In genomic region chr11:65130631-65131416, GRCh38 we compare ENCODE assay signal across 15 cellular contexts. TPM values are rescaled to one million over a fixed set of nuclear protein-coding genes. Genes with fewer than 3 reads are reported as not detected.
DNase-seq lines count a peak whose midpoint lies in the region; ATAC-seq and TF ChIP-seq lines count a peak whose summit lies in the region.
"Had no signal": no experiment of that assay in that cellular context is flagged by ENCODE, and none has a peak within 500 bp of the region (broad histone marks: within the 10 kb centered on the region; RNA-seq: fewer than 3 reads in every experiment).

No MANE protein-coding gene starts in this region.

- no peaks in the 10 kb centered on the region for H3K27me3 ChIP-seq in smooth muscle cell (ENCODE audit: low read depth)
- H3K27me3 ChIP-seq: hepatocyte, sigmoid colon had no signal

- H3F3A ChIP-seq in smooth muscle cell (ENCODE audit: low read depth), result peaks cover 20% of the 10 kb centered on the region

- no peak overlapping the region for H3K9ac ChIP-seq in smooth muscle cell (ENCODE audit: low read depth)

- peak overlapping the region; percentile 54 for H3K4me3 Mint-ChIP-seq in natural killer cell treated with Interleukin-12 subunit alpha and Interleukin-12 subunit beta and Interleukin-15 and Interleukin-18, amount 100 ng/mL, for 72 hours
- H3K4me3 Mint-ChIP-seq in natural killer cell (no peak overlapping the region), naive B cell (peak overlapping the region; percentile 91 to 100 (median 99))
- no peak overlapping the region for H3K4me3 Mint-ChIP-seq in activated T-cell treated with anti-CD3 and anti-CD28 coated beads, Interleukin-2, amount 50 U/mL, for 72 hours

- H3K4me1 Mint-ChIP-seq in natural killer cell treated with Interleukin-12 subunit alpha and Interleukin-12 subunit beta and Interleukin-15 and Interleukin-18, amount 100 ng/mL, for 72 hours (ENCODE audit: low read depth in 2 of 2), result peaks cover 17 to 34% of the 10 kb centered on the region in 2 donors
- H3K4me1 Mint-ChIP-seq in natural killer cell (peaks cover 23 to 43% of the 10 kb centered on the region in 2 donors), naive B cell (peaks cover 45 to 71% (median 55%) of the 10 kb centered on the region in 3 donors)
- H3K4me1 Mint-ChIP-seq in activated T-cell treated with anti-CD3 and anti-CD28 coated beads, Interleukin-2, amount 50 U/mL, for 72 hours (ENCODE audit: low read depth), result peaks cover 24% of the 10 kb centered on the region

- no peak overlapping the region for H3K4me2 ChIP-seq in smooth muscle cell
- H3K4me2 ChIP-seq: hepatocyte had no signal

- H4K20me1 ChIP-seq in smooth muscle cell (ENCODE audit: low read depth), result peaks cover 30% of the 10 kb centered on the region

- no peak for DNase-seq in natural killer cell treated with Interleukin-12 subunit alpha and Interleukin-12 subunit beta and Interleukin-15 and Interleukin-18, amount 100 ng/mL, for 72 hours (ENCODE audit: low spot score)
- DNase-seq in natural killer cell (no peak), naive B cell (no peak), AG20443 (ENCODE audit: low spot score) (no peak), smooth muscle cell (lab: John Stamatoyannopoulos, UW; ENCODE audit: unreplicated experiment) (no peak), midbrain (lab: John Stamatoyannopoulos, UW) (no peak)
- DNase-seq in activated T-cell treated with anti-CD3 and anti-CD28 coated beads, Interleukin-2, amount 50 U/mL, for 72 hours, result no peak
- DNase-seq: activated CD4-positive, alpha-beta T cell treated with anti-CD3 and anti-CD28 coated beads for 48 hours; central memory CD4-positive, alpha-beta T cell; MV-4-11; NCI-H2029 treated with DMSO at 0.1 percent for 48 hours; NCI-H524 had no signal

- H2AFZ ChIP-seq in smooth muscle cell (ENCODE audit: low read depth), result no peak overlapping the region
- H2AFZ ChIP-seq: hepatocyte had no signal

- peaks cover 18% of the 10 kb centered on the region for H3K79me2 ChIP-seq in smooth muscle cell (ENCODE audit: low read depth)

- no peak overlapping the region for H3K4me3 ChIP-seq in smooth muscle cell
- H3K4me3 ChIP-seq: hepatocyte, sigmoid colon had no signal

- H3K36me3 Mint-ChIP-seq in natural killer cell treated with Interleukin-12 subunit alpha and Interleukin-12 subunit beta and Interleukin-15 and Interleukin-18, amount 100 ng/mL, for 72 hours, result no peaks in the 10 kb centered on the region
- H3K36me3 Mint-ChIP-seq in natural killer cell, result no peaks in the 10 kb centered on the region
- H3K36me3 Mint-ChIP-seq in activated T-cell treated with anti-CD3 and anti-CD28 coated beads, Interleukin-2, amount 50 U/mL, for 72 hours (ENCODE audit: insufficient read depth in 2 of 2), result peaks cover 2 to 10% of the 10 kb centered on the region in 2 donors
- peaks cover 6 to 27% of the 10 kb centered on the region in 2 donors for H3K36me3 Mint-ChIP-seq in naive B cell

- H3K27me3 Mint-ChIP-seq in natural killer cell treated with Interleukin-12 subunit alpha and Interleukin-12 subunit beta and Interleukin-15 and Interleukin-18, amount 100 ng/mL, for 72 hours, result no peaks in the 10 kb centered on the region
- no peaks in the 10 kb centered on the region for H3K27me3 Mint-ChIP-seq in natural killer cell (ENCODE audit: low read depth in 2 of 2)
- H3K27me3 Mint-ChIP-seq in activated T-cell treated with anti-CD3 and anti-CD28 coated beads, Interleukin-2, amount 50 U/mL, for 72 hours (ENCODE audit: low read depth), result no peaks in the 10 kb centered on the region
- H3K27me3 Mint-ChIP-seq in naive B cell, result no peaks in the 10 kb centered on the region

- TF ChIP-seq CTCF in natural killer cell (IDR thresholded peaks at IDR 0.05) (no peak), smooth muscle cell (IDR thresholded peaks at IDR 0.05; ENCODE audit: borderline replicate concordance, insufficient read depth, poor library complexity, severe bottlenecking) (no peak)

- no peak for ATAC-seq in natural killer cell treated with Interleukin-12 subunit alpha and Interleukin-12 subunit beta and Interleukin-15 and Interleukin-18, amount 100 ng/mL, for 72 hours
- no peak for ATAC-seq in natural killer cell
- ATAC-seq in activated T-cell treated with anti-CD3 and anti-CD28 coated beads, Interleukin-2, amount 50 U/mL, for 72 hours (replicated peaks in 1 of 2), result no peak
- ATAC-seq in naive B cell (ENCODE audit: low read depth in 2 of 2), result no peak
- no peak for ATAC-seq in GM18907 (IDR thresholded peaks at IDR 0.05; ENCODE audit: unreplicated experiment)

- H3K36me3 ChIP-seq in smooth muscle cell (ENCODE audit: low read depth), result no peaks in the 10 kb centered on the region

- H3K9me3 Mint-ChIP-seq in natural killer cell treated with Interleukin-12 subunit alpha and Interleukin-12 subunit beta and Interleukin-15 and Interleukin-18, amount 100 ng/mL, for 72 hours, result no peaks in the 10 kb centered on the region
- H3K9me3 Mint-ChIP-seq in natural killer cell (no peaks in the 10 kb centered on the region), naive B cell (no peaks in the 10 kb centered on the region)
- no peaks in the 10 kb centered on the region for H3K9me3 Mint-ChIP-seq in activated T-cell treated with anti-CD3 and anti-CD28 coated beads, Interleukin-2, amount 50 U/mL, for 72 hours

- intact Hi-C loops in natural killer cell (cut with micrococcal nuclease), result no loop called here

- peaks cover 5% of the 10 kb centered on the region for H3K4me1 ChIP-seq in smooth muscle cell (ENCODE audit: low read depth)

- H3K9me3 ChIP-seq in smooth muscle cell (replicated peaks; ENCODE audit: low read depth), result no peaks in the 10 kb centered on the region
- H3K9me3 ChIP-seq: sigmoid colon had no signal

- H3K27ac ChIP-seq in smooth muscle cell (ENCODE audit: low read depth), result no peak overlapping the region
- H3K27ac ChIP-seq: hepatocyte, sigmoid colon had no signal

- H3K27ac Mint-ChIP-seq in natural killer cell treated with Interleukin-12 subunit alpha and Interleukin-12 subunit beta and Interleukin-15 and Interleukin-18, amount 100 ng/mL, for 72 hours, result peak overlapping the region in 1 of 2 donors; percentile 37
- peak overlapping the region in 1 of 2 donors; percentile 30 for H3K27ac Mint-ChIP-seq in natural killer cell
- peak overlapping the region; percentile 77 for H3K27ac Mint-ChIP-seq in activated T-cell treated with anti-CD3 and anti-CD28 coated beads, Interleukin-2, amount 50 U/mL, for 72 hours
- H3K27ac Mint-ChIP-seq in naive B cell, result peak overlapping the region in 5 of 6 donors; percentile 66 to 100 (median 95)

- 98% methylated on average over 19 of the region's 19 CpGs for WGBS in smooth muscle cell (ENCODE audit: low lambda C conversion rate)

RNA-seq across cellular contexts. Expression of gene SYVN1, which starts 3.5 kb away (rescaled TPM):
- total RNA-seq in natural killer cell treated with Interleukin-12 subunit alpha and Interleukin-12 subunit beta and Interleukin-15 and Interleukin-18, amount 100 ng/mL, for 72 hours, result 10 to 100 TPM; 78.8 to 80.1 TPM
- total RNA-seq in natural killer cell, result 100 to 1,000 TPM in 1 of 3 donors, 10 to 100 TPM in 2; 72.9 to 109 (median 90.2) TPM
- 10 to 100 TPM; 45.8 to 53.1 TPM for total RNA-seq in activated T-cell treated with anti-CD3 and anti-CD28 coated beads, Interleukin-2, amount 50 U/mL, for 72 hours
- 10 to 100 TPM; 21.4 to 86.9 (median 43.5) TPM for polyA plus RNA-seq in naive B cell (ENCODE audit: low read depth in 6 of 6)
- total RNA-seq in smooth muscle cell, result 39.9 and 52.0 TPM in 2 replicates
- polyA plus RNA-seq in smooth muscle cell, result 30.0 and 32.0 TPM in 2 replicates

RNA-seq across cellular contexts. Expression of gene MRPL49, which starts 8.7 kb away (rescaled TPM):
- 10 to 100 TPM; 77.8 to 80.4 TPM for total RNA-seq in natural killer cell treated with Interleukin-12 subunit alpha and Interleukin-12 subunit beta and Interleukin-15 and Interleukin-18, amount 100 ng/mL, for 72 hours
- 10 to 100 TPM; 36.8 to 37.5 (median 36.9) TPM for total RNA-seq in natural killer cell
- 10 to 100 TPM; 73.6 to 89.8 TPM for total RNA-seq in activated T-cell treated with anti-CD3 and anti-CD28 coated beads, Interleukin-2, amount 50 U/mL, for 72 hours
- polyA plus RNA-seq in naive B cell (ENCODE audit: low read depth in 6 of 6), result 100 to 1,000 TPM in 3 of 6 donors, 10 to 100 TPM in 3; 68.8 to 111 (median 102) TPM
- 28.2 and 43.0 TPM in 2 replicates for total RNA-seq in smooth muscle cell
- 53.2 and 55.4 TPM in 2 replicates for polyA plus RNA-seq in smooth muscle cell

RNA-seq across cellular contexts. Expression of gene FAU, which starts 8.9 kb away (rescaled TPM):
- 100 to 1,000 TPM; 681 to 986 TPM for total RNA-seq in natural killer cell treated with Interleukin-12 subunit alpha and Interleukin-12 subunit beta and Interleukin-15 and Interleukin-18, amount 100 ng/mL, for 72 hours
- total RNA-seq in natural killer cell, result 100 to 1,000 TPM; 724 to 977 (median 968) TPM
- 1,000 to 10,000 TPM; 1,144 to 1,164 TPM for total RNA-seq in activated T-cell treated with anti-CD3 and anti-CD28 coated beads, Interleukin-2, amount 50 U/mL, for 72 hours
- polyA plus RNA-seq in naive B cell (ENCODE audit: low read depth in 6 of 6), result 1,000 to 10,000 TPM; 1,024 to 1,586 (median 1,385) TPM
- total RNA-seq in smooth muscle cell, result 373 and 509 TPM in 2 replicates
- 537 and 578 TPM in 2 replicates for polyA plus RNA-seq in smooth muscle cell

RNA-seq across cellular contexts. Expression of gene ZNHIT2, which starts 13.3 kb away (rescaled TPM):
- 10 to 100 TPM in 1 of 2 donors, 1 to 10 TPM in 1; 9.8 to 23.7 TPM for total RNA-seq in natural killer cell treated with Interleukin-12 subunit alpha and Interleukin-12 subunit beta and Interleukin-15 and Interleukin-18, amount 100 ng/mL, for 72 hours
- 1 to 10 TPM; 5.6 to 6.8 (median 6.1) TPM for total RNA-seq in natural killer cell
- 10 to 100 TPM in 1 of 2 donors, 1 to 10 TPM in 1; 9.9 to 10.4 TPM for total RNA-seq in activated T-cell treated with anti-CD3 and anti-CD28 coated beads, Interleukin-2, amount 50 U/mL, for 72 hours
- polyA plus RNA-seq in naive B cell (ENCODE audit: low read depth in 6 of 6), result 10 to 100 TPM in 4 of 6 donors, 1 to 10 TPM in 2; 6.3 to 16.5 (median 14.1) TPM
- total RNA-seq in smooth muscle cell, result 9.1 and 13.8 TPM in 2 replicates
- polyA plus RNA-seq in smooth muscle cell, result 14.5 and 19.5 TPM in 2 replicates

RNA-seq across cellular contexts. Expression of gene TM7SF2, which starts 19.2 kb away (rescaled TPM):
- 10 to 100 TPM; 18.6 to 30.7 TPM for total RNA-seq in natural killer cell treated with Interleukin-12 subunit alpha and Interleukin-12 subunit beta and Interleukin-15 and Interleukin-18, amount 100 ng/mL, for 72 hours
- total RNA-seq in natural killer cell (10 to 100 TPM; 17.0 to 23.2 (median 18.6) TPM), smooth muscle cell (16.8 and 26.9 TPM in 2 replicates)
- total RNA-seq in activated T-cell treated with anti-CD3 and anti-CD28 coated beads, Interleukin-2, amount 50 U/mL, for 72 hours, result 10 to 100 TPM; 22.8 to 26.8 TPM
- polyA plus RNA-seq in naive B cell (ENCODE audit: low read depth in 6 of 6) (10 to 100 TPM; 11.6 to 18.4 (median 15.0) TPM), smooth muscle cell (17.4 and 43.1 TPM in 2 replicates)

Comparison
In these comparisons a context has a peak if more than half of its experiments do, and no peak if none do; other contexts are left out.
1. H3K4me3 Mint-ChIP-seq: peak in natural killer cell treated with Interleukin-12 subunit alpha and Interleukin-12 subunit beta and Interleukin-15 and Interleukin-18, amount 100 ng/mL, for 72 hours (single experiment) and naive B cell (8 of 8); none in natural killer cell (single experiment) and activated T-cell treated with anti-CD3 and anti-CD28 coated beads, Interleukin-2, amount 50 U/mL, for 72 hours (0 of 2).